22 cellular contexts compared by ENCODE assay signal in genomic region chr11:110728476-110728875, GRCh38. TPM values are rescaled to one million over a fixed set of nuclear protein-coding genes. Genes with fewer than 3 reads are reported as not detected.
"Had no signal": no experiment of that assay in that cellular context is flagged by ENCODE, and none has a peak within 500 bp of the region (broad histone marks: within the 10 kb centered on the region; RNA-seq: fewer than 3 reads in every experiment).

No MANE protein-coding gene starts in this region.

- H3K4me1 ChIP-seq: foreskin keratinocyte, gastroesophageal sphincter, heart left ventricle, parathyroid adenoma, right lobe of liver, transverse colon, upper lobe of right lung, uterus had no signal

- H2AFZ ChIP-seq: hepatocyte, parathyroid adenoma had no signal

- H3K79me2 ChIP-seq: hepatocyte, parathyroid adenoma had no signal

- FAIRE-seq: endothelial cell of umbilical vein, kidney had no signal

- H3K27me3 ChIP-seq: gastroesophageal sphincter, hepatocyte, neutrophil, right lobe of liver, transverse colon, upper lobe of right lung, uterus had no signal

- H3K27ac ChIP-seq: coronary artery, foreskin keratinocyte, gastroesophageal sphincter, heart left ventricle, hepatocyte, neutrophil, parathyroid adenoma, right lobe of liver, thoracic aorta, transverse colon, upper lobe of right lung, uterus had no signal

- DNase-seq: dermis blood vessel endothelial cell; effector memory CD4-positive, alpha-beta T cell; erythroblast; foreskin keratinocyte; heart left ventricle; kidney; mucosa of descending colon; naive B cell; right lobe of liver; stimulated activated naive B cell treated with anti-CD40 and anti-IgM and Interleukin-4, amounts not matched to agents 10 μg/mL and 1 μg/mL and 100 μg/mL, for 72 hours; transverse colon; upper lobe of right lung; uterus had no signal

- H3K4me2 ChIP-seq: hepatocyte, smooth muscle cell had no signal

- H3K9ac ChIP-seq: parathyroid adenoma had no signal

- H3K36me3 ChIP-seq: gastroesophageal sphincter, heart left ventricle, neutrophil, right lobe of liver, thoracic aorta, transverse colon, upper lobe of right lung, uterus had no signal

- H3K4me3 ChIP-seq: coronary artery, gastroesophageal sphincter, heart left ventricle, hepatocyte, lung, mucosa of descending colon, right lobe of liver, smooth muscle cell, thoracic aorta, transverse colon, upper lobe of right lung, uterus had no signal

- H3K9me3 ChIP-seq: gastroesophageal sphincter, mucosa of descending colon, neutrophil, right lobe of liver, thoracic aorta, transverse colon, upper lobe of right lung, uterus had no signal

RNA-seq across cellular contexts. Expression of gene ARHGAP20, which starts 16.2 kb away (rescaled TPM):
- total RNA-seq: foreskin keratinocyte had no signal
- polyA plus RNA-seq: foreskin keratinocyte had no signal
